1 cellular context compared by ENCODE assay signal in genomic region chr5:126600631-126601511, GRCh38.
TF ChIP-seq lines count a peak whose summit lies in the region.

TSS of gene PHAX (plus strand) at chr5:126600947. CDS start at chr5:126600963, 16 bp downstream.

TF ChIP-seq in HepG2, 621 proteins besides CTCF, POLR2A, EP300 and RAD21 (continued from another document and continues in another):
- TF ChIP-seq ZSCAN12 (CRISPR knock-in tag; IDR thresholded peaks at IDR 0.05) = no peak; the same call in 1 of the 2 replicates
- 0 out of 4 replicates have a peak, but pooled peaks of 1 of the 2 experiments have one; percentile 24 for TF ChIP-seq ATF4 (CRISPR knock-in tag; IDR thresholded peaks at IDR 0.05)
- TF ChIP-seq TIGD3 (CRISPR knock-in tag; IDR thresholded peaks at IDR 0.05; ENCODE audit: borderline replicate concordance) = no peak
- no peak for TF ChIP-seq NFAT5 (CRISPR knock-in tag; IDR thresholded peaks at IDR 0.05)
- no peak for TF ChIP-seq HMGA1 (CRISPR knock-in tag; conservative IDR thresholded peaks at IDR 0.05)
- TF ChIP-seq CHCHD3 (CRISPR knock-in tag; IDR thresholded peaks at IDR 0.05) = 0 out of 2 replicates have a peak, but pooled peaks have one; percentile 66
- 0 out of 2 replicates have a peak, but pooled peaks have one; percentile 23 for TF ChIP-seq ZNF503 (CRISPR knock-in tag; IDR thresholded peaks at IDR 0.05)
- TF ChIP-seq BHLHE40 (IDR thresholded peaks at IDR 0.05; ENCODE audit: low read length) = no peak
- TF ChIP-seq HMG20B (CRISPR knock-in tag; conservative IDR thresholded peaks at IDR 0.05) = no peak
- peak; percentile 6; the same call in 1 of the 2 replicates for TF ChIP-seq NFYC (CRISPR knock-in tag; IDR thresholded peaks at IDR 0.05)
- TF ChIP-seq ADNP (CRISPR knock-in tag; IDR thresholded peaks at IDR 0.05) = no peak
- TF ChIP-seq SNRNP70 (IDR thresholded peaks at IDR 0.05; ENCODE audit: low read depth, low read length) = no peak
- TF ChIP-seq ZNF136 (CRISPR knock-in tag; IDR thresholded peaks at IDR 0.05; ENCODE audit: low read depth) = no peak
- no peak for TF ChIP-seq ZNF781 (CRISPR knock-in tag; IDR thresholded peaks at IDR 0.05; ENCODE audit: borderline replicate concordance, not compliant biosample characterization)
- no peak for TF ChIP-seq SNAI1 (CRISPR knock-in tag; IDR thresholded peaks at IDR 0.05; ENCODE audit: borderline replicate concordance)
- TF ChIP-seq EED (CRISPR knock-in tag; IDR thresholded peaks at IDR 0.05) = peak; percentile 57
- TF ChIP-seq ZBTB1 (CRISPR knock-in tag; IDR thresholded peaks at IDR 0.05; ENCODE audit: borderline replicate concordance) = no peak; the same call in 1 of the 2 replicates
- TF ChIP-seq ZNF263 (CRISPR knock-in tag; IDR thresholded peaks at IDR 0.05) = no peak
- TF ChIP-seq IKZF1 (IDR thresholded peaks at IDR 0.05) = no peak
- peak; percentile 16; the same call in 1 of the 2 replicates for TF ChIP-seq SP5 (CRISPR knock-in tag; IDR thresholded peaks at IDR 0.05; ENCODE audit: borderline replicate concordance, low read depth)
- TF ChIP-seq ZNF24 (IDR thresholded peaks at IDR 0.05) = no peak
- 0 out of 2 replicates have a peak, but pooled peaks have one; percentile 45 for TF ChIP-seq ARNTL (CRISPR knock-in tag; IDR thresholded peaks at IDR 0.05)
- no peak for TF ChIP-seq MLXIP (CRISPR knock-in tag; IDR thresholded peaks at IDR 0.05; ENCODE audit: borderline replicate concordance)
- no peak for TF ChIP-seq SIN3A (IDR thresholded peaks at IDR 0.05; ENCODE audit: borderline replicate concordance, low read depth, low read length)
- TF ChIP-seq NR2F2 (IDR thresholded peaks at IDR 0.05; ENCODE audit: borderline replicate concordance, low read depth) = peak; percentile 16; the same call in 1 of the 2 replicates
- no peak for TF ChIP-seq ZFP37 (CRISPR knock-in tag; IDR thresholded peaks at IDR 0.05; ENCODE audit: borderline replicate concordance)
- 0 out of 2 replicates have a peak, but pooled peaks have one; percentile 69 for TF ChIP-seq FOXO4 (CRISPR knock-in tag; conservative IDR thresholded peaks at IDR 0.05)
- TF ChIP-seq PLRG1 (conservative IDR thresholded peaks at IDR 0.05) = no peak
- no peak for TF ChIP-seq RORA (CRISPR knock-in tag; IDR thresholded peaks at IDR 0.05)
- no peak for TF ChIP-seq RARG (CRISPR knock-in tag; IDR thresholded peaks at IDR 0.05; ENCODE audit: low read depth)
- TF ChIP-seq ZNF431 (CRISPR knock-in tag; IDR thresholded peaks at IDR 0.05; ENCODE audit: borderline replicate concordance, low read depth) = no peak
- TF ChIP-seq ZNF710 (CRISPR knock-in tag; IDR thresholded peaks at IDR 0.05; ENCODE audit: borderline replicate concordance) = peak; percentile 74; the same call in 1 of the 2 replicates
- peak; percentile 66; the same call in 1 of the 2 replicates for TF ChIP-seq ZNF276 (CRISPR knock-in tag; IDR thresholded peaks at IDR 0.05; ENCODE audit: low read depth)
- TF ChIP-seq FOXO1 (CRISPR knock-in tag; IDR thresholded peaks at IDR 0.05) = peak; percentile 60
- no peak for TF ChIP-seq ZNF572 (CRISPR knock-in tag; IDR thresholded peaks at IDR 0.05)
- TF ChIP-seq GABPB1 (CRISPR knock-in tag; IDR thresholded peaks at IDR 0.05) = peak; percentile 99
- no peak for TF ChIP-seq CREB1 (IDR thresholded peaks at IDR 0.05)
- TF ChIP-seq CREB1 (CRISPR knock-in tag; IDR thresholded peaks at IDR 0.05) = no peak
- TF ChIP-seq ZSCAN30 (CRISPR knock-in tag; IDR thresholded peaks at IDR 0.05) = no peak
- TF ChIP-seq ZNF235 (CRISPR knock-in tag; IDR thresholded peaks at IDR 0.05; ENCODE audit: borderline replicate concordance) = peak; percentile 80; the same call in 1 of the 2 replicates
- no peak for TF ChIP-seq FOXA1 (IDR thresholded peaks at IDR 0.05)
- TF ChIP-seq FOXA1 (CRISPR knock-in tag; IDR thresholded peaks at IDR 0.05) = no peak
- no peak for TF ChIP-seq ZNF547 (CRISPR knock-in tag; IDR thresholded peaks at IDR 0.05)
- peak; percentile 56; the same call in 1 of the 2 replicates for TF ChIP-seq ZNF749 (CRISPR knock-in tag; IDR thresholded peaks at IDR 0.05; ENCODE audit: borderline replicate concordance)
- no peak for TF ChIP-seq ZNF746 (CRISPR knock-in tag; IDR thresholded peaks at IDR 0.05)
- TF ChIP-seq MAFK (conservative IDR thresholded peaks at IDR 0.05 in 1 of 2, IDR thresholded peaks at IDR 0.05 in 1 of 2; ENCODE audit: low read length in 2 of 2) = no peak
- no peak; the same call in 1 of the 2 replicates for TF ChIP-seq ZC3H4 (CRISPR knock-in tag; IDR thresholded peaks at IDR 0.05; ENCODE audit: borderline replicate concordance)
- TF ChIP-seq IRF2 (CRISPR knock-in tag; IDR thresholded peaks at IDR 0.05) = peak; percentile 77
- no peak for TF ChIP-seq ZFP62 (CRISPR knock-in tag; IDR thresholded peaks at IDR 0.05)
- TF ChIP-seq ZNF720 (CRISPR knock-in tag; IDR thresholded peaks at IDR 0.05) = no peak
- no peak for TF ChIP-seq KDM1A (CRISPR knock-in tag; IDR thresholded peaks at IDR 0.05)
- no peak for TF ChIP-seq RBAK (CRISPR knock-in tag; IDR thresholded peaks at IDR 0.05)
- TF ChIP-seq MAF1 (CRISPR knock-in tag; IDR thresholded peaks at IDR 0.05; ENCODE audit: borderline replicate concordance) = no peak; the same call in 1 of the 2 replicates
- no peak for TF ChIP-seq HNRNPL (IDR thresholded peaks at IDR 0.05; ENCODE audit: low read depth, low read length)
